1 cellular context compared by ENCODE assay signal in the genomic region with DNA sequence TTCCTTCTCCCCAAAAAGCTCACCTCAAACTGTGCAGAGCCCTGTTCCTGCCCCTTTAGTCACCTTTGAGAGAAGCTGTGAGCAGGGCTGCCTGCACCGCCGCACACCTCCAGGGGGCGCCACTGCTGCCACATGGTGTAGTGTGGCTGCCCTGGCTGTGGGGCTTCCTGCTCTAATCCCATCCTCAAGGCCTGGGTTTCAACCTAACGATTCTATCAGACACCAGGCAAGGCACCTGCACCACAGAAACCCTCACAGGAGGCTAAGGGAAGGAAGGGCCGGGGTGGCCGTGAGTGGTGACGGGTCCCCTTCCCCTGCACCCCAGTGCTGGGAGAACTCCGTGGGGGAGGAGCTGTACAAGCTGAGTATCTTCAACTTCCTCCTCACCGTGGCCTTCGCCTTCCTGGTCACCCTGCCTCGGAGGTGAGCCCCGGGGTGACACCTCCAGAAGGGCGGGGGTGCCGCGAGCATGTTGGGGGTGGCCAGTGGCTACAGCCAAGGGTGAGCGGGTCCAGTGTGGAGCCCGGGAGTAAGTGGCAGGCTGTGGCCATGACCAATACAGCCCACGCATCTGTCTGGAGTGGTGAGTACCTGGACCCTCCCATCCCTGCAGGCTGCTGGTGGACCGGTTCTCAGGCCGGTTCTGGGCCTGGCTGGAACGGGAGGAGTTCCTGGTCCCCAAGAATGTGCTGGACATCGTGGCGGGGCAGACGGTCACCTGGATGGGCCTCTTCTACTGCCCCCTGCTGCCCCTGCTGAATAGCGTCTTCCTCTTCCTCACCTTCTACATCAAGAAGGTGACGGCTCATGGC.
TF ChIP-seq lines count a peak whose summit lies in the region.

No MANE protein-coding gene starts in this region.

TF ChIP-seq in HepG2, 621 proteins besides CTCF, POLR2A, EP300 and RAD21 (continued from another document and continues in another):
- TF ChIP-seq ZNF407 (CRISPR knock-in tag; IDR thresholded peaks at IDR 0.05; ENCODE audit: not compliant biosample characterization) (peak; percentile 11), HDAC2 (CRISPR knock-in tag; IDR thresholded peaks at IDR 0.05) (0 out of 2 replicates have a peak, but pooled peaks have one; percentile 12), HIVEP1 (CRISPR knock-in tag; IDR thresholded peaks at IDR 0.05) (peak; percentile 66; the same call in 1 of the 2 replicates), HES4 (CRISPR knock-in tag; IDR thresholded peaks at IDR 0.05; ENCODE audit: borderline replicate concordance) (no peak), ZNF562 (CRISPR knock-in tag; IDR thresholded peaks at IDR 0.05; ENCODE audit: borderline replicate concordance) (no peak), NFRKB (IDR thresholded peaks at IDR 0.05) (no peak), ZNF572 (CRISPR knock-in tag; IDR thresholded peaks at IDR 0.05) (no peak), KLF16 (CRISPR knock-in tag; IDR thresholded peaks at IDR 0.05) (peak in 1 of 2 experiments; percentile 32; a peak in 1 of 4 replicates), ZNF746 (CRISPR knock-in tag; IDR thresholded peaks at IDR 0.05) (peak; percentile 39; the same call in 1 of the 2 replicates), JDP2 (CRISPR knock-in tag; IDR thresholded peaks at IDR 0.05; ENCODE audit: borderline replicate concordance) (no peak), ZC3H13 (CRISPR knock-in tag; IDR thresholded peaks at IDR 0.05) (peak; percentile 74; the same call in 1 of the 2 replicates), RCOR2 (CRISPR knock-in tag; IDR thresholded peaks at IDR 0.05) (no peak), NFE2 (CRISPR knock-in tag; IDR thresholded peaks at IDR 0.05) (no peak), ZNF83 (CRISPR knock-in tag; IDR thresholded peaks at IDR 0.05; ENCODE audit: borderline replicate concordance) (no peak), CEBPG (CRISPR knock-in tag; IDR thresholded peaks at IDR 0.05) (no peak), NCOA5 (CRISPR knock-in tag; IDR thresholded peaks at IDR 0.05) (no peak), SALL1 (CRISPR knock-in tag; IDR thresholded peaks at IDR 0.05) (no peak; the same call in none of the 2 replicates), CHD4 (IDR thresholded peaks at IDR 0.05; ENCODE audit: borderline replicate concordance, low read length) (peak; percentile 90), TCF12 (IDR thresholded peaks at IDR 0.05) (no peak), TCF12 (CRISPR knock-in tag; IDR thresholded peaks at IDR 0.05) (peak; percentile 73; the same call in 1 of the 2 replicates), KLF15 (CRISPR knock-in tag; IDR thresholded peaks at IDR 0.05; ENCODE audit: borderline replicate concordance) (no peak), MTA1 (CRISPR knock-in tag; IDR thresholded peaks at IDR 0.05; ENCODE audit: borderline replicate concordance) (peak; percentile 16; the same call in 1 of the 2 replicates), STAT5B (CRISPR knock-in tag; IDR thresholded peaks at IDR 0.05) (no peak), ZNF850 (CRISPR knock-in tag; conservative IDR thresholded peaks at IDR 0.05) (peak; percentile 90; the same call in 1 of the 2 replicates), NPAS2 (CRISPR knock-in tag; IDR thresholded peaks at IDR 0.05; ENCODE audit: borderline replicate concordance) (no peak), EHMT2 (IDR thresholded peaks at IDR 0.05; ENCODE audit: borderline replicate concordance, low read depth, low read length) (no peak), ZNF841 (CRISPR knock-in tag; IDR thresholded peaks at IDR 0.05; ENCODE audit: borderline replicate concordance) (no peak), ZFX (CRISPR knock-in tag; IDR thresholded peaks at IDR 0.05; ENCODE audit: low read depth) (peak; percentile 36; the same call in 1 of the 2 replicates), ZNF367 (CRISPR knock-in tag; IDR thresholded peaks at IDR 0.05; ENCODE audit: borderline replicate concordance) (no peak), ZSCAN31 (CRISPR knock-in tag; IDR thresholded peaks at IDR 0.05; ENCODE audit: low read depth) (0 out of 2 replicates have a peak, but pooled peaks have one; percentile 44), ZNF350 (CRISPR knock-in tag; IDR thresholded peaks at IDR 0.05; ENCODE audit: borderline replicate concordance, low read depth) (peak; percentile 33; the same call in 1 of the 2 replicates), SRF (IDR thresholded peaks at IDR 0.05; ENCODE audit: low read depth, low read length) (no peak), ZBTB25 (CRISPR knock-in tag; IDR thresholded peaks at IDR 0.05) (no peak), PAF1 (CRISPR knock-in tag; IDR thresholded peaks at IDR 0.05) (no peak), HNRNPK (IDR thresholded peaks at IDR 0.05; ENCODE audit: low read depth, low read length, poor library complexity, severe bottlenecking) (no peak), ZBTB21 (CRISPR knock-in tag; IDR thresholded peaks at IDR 0.05) (no peak), ZHX1 (CRISPR knock-in tag; IDR thresholded peaks at IDR 0.05; ENCODE audit: low read depth) (no peak; the same call in 1 of the 2 replicates)
- TF ChIP-seq, protein P1, sequence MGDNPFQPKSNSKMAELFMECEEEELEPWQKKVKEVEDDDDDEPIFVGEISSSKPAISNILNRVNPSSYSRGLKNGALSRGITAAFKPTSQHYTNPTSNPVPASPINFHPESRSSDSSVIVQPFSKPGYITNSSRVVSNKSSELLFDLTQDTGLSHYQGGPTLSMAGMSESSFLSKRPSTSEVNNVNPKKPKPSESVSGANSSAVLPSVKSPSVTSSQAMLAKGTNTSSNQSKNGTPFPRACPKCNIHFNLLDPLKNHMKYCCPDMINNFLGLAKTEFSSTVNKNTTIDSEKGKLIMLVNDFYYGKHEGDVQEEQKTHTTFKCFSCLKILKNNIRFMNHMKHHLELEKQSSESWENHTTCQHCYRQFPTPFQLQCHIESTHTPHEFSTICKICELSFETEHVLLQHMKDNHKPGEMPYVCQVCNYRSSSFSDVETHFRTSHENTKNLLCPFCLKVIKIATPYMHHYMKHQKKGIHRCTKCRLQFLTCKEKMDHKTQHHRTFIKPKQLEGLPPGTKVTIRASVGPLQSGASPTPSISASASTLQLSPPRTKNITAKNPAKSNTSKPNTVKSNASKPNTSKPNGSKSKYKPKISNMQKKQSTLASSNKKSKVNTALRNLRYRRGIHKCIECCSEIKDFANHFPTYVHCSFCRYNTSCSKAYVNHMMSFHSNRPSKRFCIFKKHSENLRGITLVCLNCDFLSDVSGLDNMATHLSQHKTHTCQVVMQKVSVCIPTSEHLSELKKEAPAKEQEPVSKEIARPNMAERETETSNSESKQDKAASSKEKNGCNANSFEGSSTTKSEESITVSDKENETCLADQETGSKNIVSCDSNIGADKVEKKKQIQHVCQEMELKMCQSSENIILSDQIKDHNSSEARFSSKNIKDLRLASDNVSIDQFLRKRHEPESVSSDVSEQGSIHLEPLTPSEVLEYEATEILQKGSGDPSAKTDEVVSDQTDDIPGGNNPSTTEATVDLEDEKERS (CRISPR knock-in tag; IDR thresholded peaks at IDR 0.05) = peak; percentile 26; the same call in 1 of the 2 replicates
- TF ChIP-seq, protein P2, sequence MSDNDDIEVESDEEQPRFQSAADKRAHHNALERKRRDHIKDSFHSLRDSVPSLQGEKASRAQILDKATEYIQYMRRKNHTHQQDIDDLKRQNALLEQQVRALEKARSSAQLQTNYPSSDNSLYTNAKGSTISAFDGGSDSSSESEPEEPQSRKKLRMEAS (IDR thresholded peaks at IDR 0.05) = peak; percentile 66; the same call in 1 of the 2 replicates
- TF ChIP-seq, protein P3, sequence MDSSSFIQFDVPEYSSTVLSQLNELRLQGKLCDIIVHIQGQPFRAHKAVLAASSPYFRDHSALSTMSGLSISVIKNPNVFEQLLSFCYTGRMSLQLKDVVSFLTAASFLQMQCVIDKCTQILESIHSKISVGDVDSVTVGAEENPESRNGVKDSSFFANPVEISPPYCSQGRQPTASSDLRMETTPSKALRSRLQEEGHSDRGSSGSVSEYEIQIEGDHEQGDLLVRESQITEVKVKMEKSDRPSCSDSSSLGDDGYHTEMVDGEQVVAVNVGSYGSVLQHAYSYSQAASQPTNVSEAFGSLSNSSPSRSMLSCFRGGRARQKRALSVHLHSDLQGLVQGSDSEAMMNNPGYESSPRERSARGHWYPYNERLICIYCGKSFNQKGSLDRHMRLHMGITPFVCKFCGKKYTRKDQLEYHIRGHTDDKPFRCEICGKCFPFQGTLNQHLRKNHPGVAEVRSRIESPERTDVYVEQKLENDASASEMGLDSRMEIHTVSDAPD (CRISPR knock-in tag; IDR thresholded peaks at IDR 0.05) = no peak; the same call in 1 of the 2 replicates
- TF ChIP-seq, protein P4, sequence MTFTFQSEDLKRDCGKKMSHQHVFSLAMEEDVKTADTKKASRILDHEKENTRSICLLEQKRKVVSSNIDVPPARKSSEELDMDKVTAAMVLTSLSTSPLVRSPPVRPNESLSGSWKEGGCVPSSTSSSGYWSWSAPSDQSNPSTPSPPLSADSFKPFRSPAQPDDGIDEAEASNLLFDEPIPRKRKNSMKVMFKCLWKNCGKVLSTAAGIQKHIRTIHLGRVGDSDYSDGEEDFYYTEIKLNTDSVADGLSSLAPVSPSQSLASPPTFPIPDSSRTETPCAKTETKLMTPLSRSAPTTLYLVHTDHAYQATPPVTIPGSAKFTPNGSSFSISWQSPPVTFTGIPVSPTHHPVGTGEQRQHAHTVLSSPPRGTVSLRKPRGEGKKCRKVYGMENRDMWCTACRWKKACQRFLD (CRISPR knock-in tag; IDR thresholded peaks at IDR 0.05; ENCODE audit: borderline replicate concordance) = no peak
